15 cellular contexts compared by ENCODE assay signal in genomic region chr2:230872151-230872967, GRCh38. TPM values are rescaled to one million over a fixed set of nuclear protein-coding genes. Genes with fewer than 3 reads are reported as not detected.
DNase-seq lines count a peak whose midpoint lies in the region; ATAC-seq and TF ChIP-seq lines count a peak whose summit lies in the region.
"Had no signal": no experiment of that assay in that cellular context is flagged by ENCODE, and none has a peak within 500 bp of the region (broad histone marks: within the 10 kb centered on the region; RNA-seq: fewer than 3 reads in every experiment).

No MANE protein-coding gene starts in this region.

- no peaks in the 10 kb centered on the region for H3K27me3 ChIP-seq in neural progenitor cell

- H3K4me3 Mint-ChIP-seq in activated naive CD8-positive, alpha-beta T cell treated with anti-CD3 and anti-CD28 coated beads, Interleukin-2, amount 10 ng/mL, durations not matched to agents 7 days and 5 days = peak overlapping the region; percentile 16
- H3K4me3 Mint-ChIP-seq in neural progenitor cell = peak overlapping the region; percentile 59
- no peak overlapping the region for H3K4me3 Mint-ChIP-seq in activated T-helper 1 cell treated with anti-CD3 and anti-CD28 coated beads, Interleukin-12 subunit alpha, Interleukin-12 subunit beta, Interleukin-2, Interleukin-4 antibody, amounts not matched to agents 30 ng/mL and 10 ng/mL and 1 ng/mL, durations not matched to agents 14 hours and 24 hours and 36 hours
- H3K4me3 Mint-ChIP-seq: central memory CD8-positive, alpha-beta T cell had no signal

- peak overlapping the region; percentile 1; the same call in 1 of the 2 replicates for H3K4me3 ChIP-seq in GM12865 (ENCODE audit: low read depth, low read length)
- H3K4me3 ChIP-seq in HEK293 (ENCODE audit: low read depth, low read length) = no peak overlapping the region
- H3K4me3 ChIP-seq in neural progenitor cell = no peak overlapping the region

- H3K4me1 Mint-ChIP-seq in activated naive CD8-positive, alpha-beta T cell treated with anti-CD3 and anti-CD28 coated beads, Interleukin-2, amount 10 ng/mL, durations not matched to agents 7 days and 5 days = peaks cover 36% of the 10 kb centered on the region
- peaks cover 53% of the 10 kb centered on the region for H3K4me1 Mint-ChIP-seq in neural progenitor cell
- H3K4me1 Mint-ChIP-seq in activated T-helper 1 cell treated with anti-CD3 and anti-CD28 coated beads, Interleukin-12 subunit alpha, Interleukin-12 subunit beta, Interleukin-2, Interleukin-4 antibody, amounts not matched to agents 30 ng/mL and 10 ng/mL and 1 ng/mL, durations not matched to agents 14 hours and 24 hours and 36 hours (ENCODE audit: low read depth) = no peaks in the 10 kb centered on the region

- no peak overlapping the region for H3K9ac ChIP-seq in neural progenitor cell

- peaks cover 1% of the 10 kb centered on the region for H3K27me3 Mint-ChIP-seq in activated naive CD8-positive, alpha-beta T cell treated with anti-CD3 and anti-CD28 coated beads, Interleukin-2, amount 10 ng/mL, durations not matched to agents 7 days and 5 days
- H3K27me3 Mint-ChIP-seq in neural progenitor cell (ENCODE audit: insufficient read depth, low read depth) = peaks cover 8% of the 10 kb centered on the region
- H3K27me3 Mint-ChIP-seq in activated T-helper 1 cell treated with anti-CD3 and anti-CD28 coated beads, Interleukin-12 subunit alpha, Interleukin-12 subunit beta, Interleukin-2, Interleukin-4 antibody, amounts not matched to agents 30 ng/mL and 10 ng/mL and 1 ng/mL, durations not matched to agents 14 hours and 24 hours and 36 hours (ENCODE audit: insufficient read depth) = peaks cover 19% of the 10 kb centered on the region
- H3K27me3 Mint-ChIP-seq: central memory CD8-positive, alpha-beta T cell had no signal

- H3K36me3 ChIP-seq in HEK293 (ENCODE audit: control insufficient read depth in 2 of 2, insufficient read depth in 1 of 2, low read length in 2 of 2) (peaks cover 0 to 55% of the 10 kb centered on the region in 2 experiments; a peak in 2 of 3 replicates), neural progenitor cell (no peaks in the 10 kb centered on the region)

- no peak for DNase-seq in GM12865 (ENCODE audit: low read depth)
- no peak for DNase-seq in activated naive CD8-positive, alpha-beta T cell treated with anti-CD3 and anti-CD28 coated beads, Interleukin-2, amount 10 ng/mL, durations not matched to agents 7 days and 5 days
- DNase-seq in neural progenitor cell (ENCODE audit: low spot score) = no peak
- no peak for DNase-seq in CD1c-positive myeloid dendritic cell (ENCODE audit: extremely low spot score)
- no peak for DNase-seq in activated T-helper 1 cell treated with anti-CD3 and anti-CD28 coated beads, Interleukin-12 subunit alpha, Interleukin-12 subunit beta, Interleukin-2, Interleukin-4 antibody, amounts not matched to agents 30 ng/mL and 10 ng/mL and 1 ng/mL, durations not matched to agents 14 hours and 24 hours and 36 hours (ENCODE audit: low spot score)
- DNase-seq in mucosa of gallbladder (ENCODE audit: low spot score) = no peak
- DNase-seq: DMS153; mammary epithelial cell; NCI-H69; stimulated activated naive CD4-positive, alpha-beta T cell had no signal

- peaks cover 64% of the 10 kb centered on the region for H3K79me2 ChIP-seq in neural progenitor cell (ENCODE audit: low read depth)

- POLR2A ChIA-PET in HEK293 (lab: Yijun Ruan, JAX) = interaction anchor here (1.3 kb wide), 1 partner anchor 8 kb away, joined by 6 read pairs; the partner anchor contains the start of gene ITM2C
- POLR2A ChIA-PET in activated naive CD8-positive, alpha-beta T cell treated with anti-CD3 and anti-CD28 coated beads, Interleukin-2, amount 10 ng/mL, durations not matched to agents 7 days and 5 days (lab: Charles Lee) = no interaction called here

- H3K9me3 ChIP-seq in HEK293 (ENCODE audit: control insufficient read depth, insufficient read depth, low read depth, low read length) (no peaks in the 10 kb centered on the region), neural progenitor cell (ENCODE audit: low read depth) (no peaks in the 10 kb centered on the region)

- H4K20me1 ChIP-seq in neural progenitor cell (ENCODE audit: low read depth) = peaks cover 59% of the 10 kb centered on the region

- H3K4me2 ChIP-seq in neural progenitor cell = no peak overlapping the region

- intact Hi-C loops in activated T-helper 1 cell treated with anti-CD3 and anti-CD28 coated beads, Interleukin-12 subunit alpha, Interleukin-12 subunit beta, Interleukin-2, Interleukin-4 antibody, amounts not matched to agents 30 ng/mL and 10 ng/mL and 1 ng/mL, durations not matched to agents 14 hours and 24 hours and 36 hours (cut with micrococcal nuclease) = no loop called here

- no peak for ATAC-seq in activated naive CD8-positive, alpha-beta T cell treated with anti-CD3 and anti-CD28 coated beads, Interleukin-2, amount 10 ng/mL, durations not matched to agents 7 days and 5 days (ENCODE audit: low read depth)
- ATAC-seq in GM18858 (IDR thresholded peaks at IDR 0.05; ENCODE audit: unreplicated experiment) = no peak

- TF ChIP-seq CTCF in GM12865 (IDR thresholded peaks at IDR 0.05; ENCODE audit: insufficient read depth, low read depth, low read length, missing control alignments) (no peak), HEK293 (tag by site-specific recombination; IDR thresholded peaks at IDR 0.05) (no peak), neural progenitor cell (IDR thresholded peaks at IDR 0.05) (no peak)

- CTCF ChIA-PET in HEK293 (lab: Yijun Ruan, JAX) = interaction anchor here (0.7 to 1.1 kb wide), 2 partner anchors 21 to 48 kb away, joined by 3 to 5 read pairs; no protein-coding TSS in a partner anchor

- peaks cover 22% of the 10 kb centered on the region for H3F3A ChIP-seq in neural progenitor cell (ENCODE audit: low read depth)

- H3K4me1 ChIP-seq in HEK293 (ENCODE audit: control insufficient read depth, insufficient read depth, low read length) = peaks cover 21% of the 10 kb centered on the region
- peaks cover 40% of the 10 kb centered on the region for H3K4me1 ChIP-seq in neural progenitor cell

- H3K9me3 Mint-ChIP-seq in activated naive CD8-positive, alpha-beta T cell treated with anti-CD3 and anti-CD28 coated beads, Interleukin-2, amount 10 ng/mL, durations not matched to agents 7 days and 5 days = no peaks in the 10 kb centered on the region
- no peaks in the 10 kb centered on the region for H3K9me3 Mint-ChIP-seq in neural progenitor cell
- H3K9me3 Mint-ChIP-seq in activated T-helper 1 cell treated with anti-CD3 and anti-CD28 coated beads, Interleukin-12 subunit alpha, Interleukin-12 subunit beta, Interleukin-2, Interleukin-4 antibody, amounts not matched to agents 30 ng/mL and 10 ng/mL and 1 ng/mL, durations not matched to agents 14 hours and 24 hours and 36 hours = no peaks in the 10 kb centered on the region
- H3K9me3 Mint-ChIP-seq: central memory CD8-positive, alpha-beta T cell had no signal

- H3K27ac ChIP-seq in HEK293 (ENCODE audit: extremely low read depth, low read depth, low read length) (no peak overlapping the region), neural progenitor cell (no peak overlapping the region)

- no peak overlapping the region for H2AFZ ChIP-seq in neural progenitor cell (replicated peaks)

- peaks cover 15% of the 10 kb centered on the region for H3K36me3 Mint-ChIP-seq in activated naive CD8-positive, alpha-beta T cell treated with anti-CD3 and anti-CD28 coated beads, Interleukin-2, amount 10 ng/mL, durations not matched to agents 7 days and 5 days
- H3K36me3 Mint-ChIP-seq in neural progenitor cell = peaks cover 9% of the 10 kb centered on the region
- no peaks in the 10 kb centered on the region for H3K36me3 Mint-ChIP-seq in activated T-helper 1 cell treated with anti-CD3 and anti-CD28 coated beads, Interleukin-12 subunit alpha, Interleukin-12 subunit beta, Interleukin-2, Interleukin-4 antibody, amounts not matched to agents 30 ng/mL and 10 ng/mL and 1 ng/mL, durations not matched to agents 14 hours and 24 hours and 36 hours (ENCODE audit: low read depth)

- peak overlapping the region; percentile 39 for H3K27ac Mint-ChIP-seq in activated naive CD8-positive, alpha-beta T cell treated with anti-CD3 and anti-CD28 coated beads, Interleukin-2, amount 10 ng/mL, durations not matched to agents 7 days and 5 days
- peak overlapping the region; percentile 74 for H3K27ac Mint-ChIP-seq in neural progenitor cell
- H3K27ac Mint-ChIP-seq in activated T-helper 1 cell treated with anti-CD3 and anti-CD28 coated beads, Interleukin-12 subunit alpha, Interleukin-12 subunit beta, Interleukin-2, Interleukin-4 antibody, amounts not matched to agents 30 ng/mL and 10 ng/mL and 1 ng/mL, durations not matched to agents 14 hours and 24 hours and 36 hours = no peak overlapping the region

TF ChIP-seq in HEK293, 187 proteins besides CTCF, POLR2A, EP300 and RAD21 (continues in another document):
- TF ChIP-seq SALL2 (tag by site-specific recombination; IDR thresholded peaks at IDR 0.05; ENCODE audit: borderline replicate concordance) (no peak), ZNF623 (tag by site-specific recombination; IDR thresholded peaks at IDR 0.05) (peak; percentile 28; the same call in 1 of the 2 replicates)

RNA-seq across cellular contexts. Expression of gene ITM2C, which starts 7.6 kb away (rescaled TPM):
- 100 to 1,000 TPM; 102 to 105 TPM for total RNA-seq in activated naive CD8-positive, alpha-beta T cell treated with anti-CD3 and anti-CD28 coated beads, Interleukin-2, amount 10 ng/mL, durations not matched to agents 7 days and 5 days
- total RNA-seq in neural progenitor cell (ENCODE audit: low replicate concordance) = 84.6 and 146 TPM in 2 replicates
- 4.2 and 5.2 TPM in 2 replicates for total RNA-seq in activated T-helper 1 cell treated with anti-CD3 and anti-CD28 coated beads, Interleukin-12 subunit alpha, Interleukin-12 subunit beta, Interleukin-2, Interleukin-4 antibody, amounts not matched to agents 30 ng/mL and 10 ng/mL and 1 ng/mL, durations not matched to agents 14 hours and 24 hours and 36 hours
- 195 TPM for total RNA-seq in mucosa of gallbladder

RNA-seq across cellular contexts. Expression of gene GPR55, which starts 52.7 kb away (rescaled TPM):
- total RNA-seq in activated naive CD8-positive, alpha-beta T cell treated with anti-CD3 and anti-CD28 coated beads, Interleukin-2, amount 10 ng/mL, durations not matched to agents 7 days and 5 days = 10 to 100 TPM; 18.8 to 21.5 TPM
- not detected in 2 replicates for total RNA-seq in neural progenitor cell (ENCODE audit: low replicate concordance)
- total RNA-seq in activated T-helper 1 cell treated with anti-CD3 and anti-CD28 coated beads, Interleukin-12 subunit alpha, Interleukin-12 subunit beta, Interleukin-2, Interleukin-4 antibody, amounts not matched to agents 30 ng/mL and 10 ng/mL and 1 ng/mL, durations not matched to agents 14 hours and 24 hours and 36 hours = 0.13 and 0.29 TPM in 2 replicates
- 0.37 TPM for total RNA-seq in mucosa of gallbladder
- total RNA-seq: fibroblast of villous mesenchyme, M059J, mammary epithelial cell had no signal

Comparison
In these comparisons a context has a peak if more than half of its experiments do, and no peak if none do; other contexts are left out.
1. RNA of gene ITM2C, which starts 7.6 kb away (total RNA-seq): 195 TPM in mucosa of gallbladder (single experiment), 102 to 105 TPM in activated naive CD8-positive, alpha-beta T cell treated with anti-CD3 and anti-CD28 coated beads, Interleukin-2, amount 10 ng/mL, durations not matched to agents 7 days and 5 days and 84.6 to 146 TPM in neural progenitor cell; 4.2 to 5.2 TPM in activated T-helper 1 cell treated with anti-CD3 and anti-CD28 coated beads, Interleukin-12 subunit alpha, Interleukin-12 subunit beta, Interleukin-2, Interleukin-4 antibody, amounts not matched to agents 30 ng/mL and 10 ng/mL and 1 ng/mL, durations not matched to agents 14 hours and 24 hours and 36 hours; every median in the first group is over 10 times any median in the second.
2. RNA of gene GPR55, which starts 52.7 kb away (total RNA-seq): 18.8 to 21.5 TPM in activated naive CD8-positive, alpha-beta T cell treated with anti-CD3 and anti-CD28 coated beads, Interleukin-2, amount 10 ng/mL, durations not matched to agents 7 days and 5 days; 0.37 TPM in mucosa of gallbladder (single experiment), 0.13 to 0.29 TPM in activated T-helper 1 cell treated with anti-CD3 and anti-CD28 coated beads, Interleukin-12 subunit alpha, Interleukin-12 subunit beta, Interleukin-2, Interleukin-4 antibody, amounts not matched to agents 30 ng/mL and 10 ng/mL and 1 ng/mL, durations not matched to agents 14 hours and 24 hours and 36 hours and not detected in neural progenitor cell; every median in the first group is over 10 times any median in the second.